Comparison of ENCODE assay signal across 22 cellular contexts in genomic region chr17:82867763-82868325, GRCh38. TPM values are rescaled to one million over a fixed set of nuclear protein-coding genes. Genes with fewer than 3 reads are reported as not detected.
DNase-seq lines count a peak whose midpoint lies in the region; ATAC-seq and TF ChIP-seq lines count a peak whose summit lies in the region.
"Had no signal": no experiment of that assay in that cellular context is flagged by ENCODE, and none has a peak within 500 bp of the region (broad histone marks: within the 10 kb centered on the region; RNA-seq: fewer than 3 reads in every experiment).

No MANE protein-coding gene starts in this region.

- H3K4me1 ChIP-seq in CD8-positive, alpha-beta memory T cell (ENCODE audit: insufficient read depth, low read length) = peaks cover 51% of the 10 kb centered on the region
- peaks cover 11% of the 10 kb centered on the region for H3K4me1 ChIP-seq in lower lobe of right lung

- H3K4me3 ChIP-seq in CD8-positive, alpha-beta memory T cell (ENCODE audit: low read length) = no peak overlapping the region
- H3K4me3 ChIP-seq in lower lobe of right lung = no peak overlapping the region
- H3K4me3 ChIP-seq: right atrium auricular region, thoracic aorta had no signal

- peaks cover 0 to 31% (median 3%) of the 10 kb centered on the region in 3 donors for H3K36me3 Mint-ChIP-seq in CD8-positive, alpha-beta memory T cell
- H3K36me3 Mint-ChIP-seq in T-helper 17 cell (ENCODE audit: low read depth) (no peaks in the 10 kb centered on the region), progenitor cell of endocrine pancreas (ENCODE audit: insufficient read depth) (peaks cover 7% of the 10 kb centered on the region)

- peaks cover 41 to 60% (median 54%) of the 10 kb centered on the region in 3 donors for H3K4me1 Mint-ChIP-seq in CD8-positive, alpha-beta memory T cell
- peaks cover 37% of the 10 kb centered on the region for H3K4me1 Mint-ChIP-seq in T-helper 17 cell
- H3K4me1 Mint-ChIP-seq in progenitor cell of endocrine pancreas (ENCODE audit: low read depth) = peaks cover 6% of the 10 kb centered on the region

- no peaks in the 10 kb centered on the region for H3K9me3 ChIP-seq in CD8-positive, alpha-beta memory T cell (ENCODE audit: low read length)
- H3K9me3 ChIP-seq in T-helper 17 cell (ENCODE audit: control insufficient read depth, low read length, poor library complexity, severe bottlenecking) = no peaks in the 10 kb centered on the region
- H3K9me3 ChIP-seq in lower lobe of right lung = no peaks in the 10 kb centered on the region
- H3K9me3 ChIP-seq: right atrium auricular region, thoracic aorta had no signal

- peak overlapping the region in 7 of 8 donors; percentile 12 to 95 (median 34) for H3K27ac Mint-ChIP-seq in CD8-positive, alpha-beta memory T cell
- peak overlapping the region; percentile 99 for H3K27ac Mint-ChIP-seq in T-helper 17 cell
- H3K27ac Mint-ChIP-seq in progenitor cell of endocrine pancreas = peak overlapping the region; percentile 13
- H3K27ac Mint-ChIP-seq: activated CD8-positive, alpha-beta T cell treated with anti-CD3 and anti-CD28 coated beads, Interleukin-2, amount 10 ng/mL, durations not matched to agents 7 days and 5 days; activated T-helper 1 cell treated with anti-CD3 and anti-CD28 coated beads, Interleukin-12 subunit alpha, Interleukin-12 subunit beta, Interleukin-2, Interleukin-4 antibody, amounts not matched to agents 30 ng/mL and 10 ng/mL and 1 ng/mL, durations not matched to agents 14 hours and 24 hours and 36 hours had no signal

- ATAC-seq in T-helper 17 cell (no peak), lower lobe of right lung (no peak), HG03354 (IDR thresholded peaks at IDR 0.05; ENCODE audit: poor library complexity, severe bottlenecking, unreplicated experiment) (no peak)
- ATAC-seq: activated CD8-positive, alpha-beta T cell treated with anti-CD3 and anti-CD28 coated beads, Interleukin-2, amount 10 ng/mL, durations not matched to agents 7 days and 5 days; foreskin keratinocyte had no signal

- CTCF ChIA-PET in CD8-positive, alpha-beta memory T cell (lab: Charles Lee) = no interaction called here

- no peak overlapping the region for H3K27ac ChIP-seq in CD8-positive, alpha-beta memory T cell (ENCODE audit: low read depth, low read length)
- no peak overlapping the region for H3K27ac ChIP-seq in lower lobe of right lung
- H3K27ac ChIP-seq: epithelial cell of prostate, foreskin keratinocyte, thoracic aorta had no signal

- TF ChIP-seq CTCF in lower lobe of right lung (IDR thresholded peaks at IDR 0.05) = no peak
- no peak for TF ChIP-seq CTCF in progenitor cell of endocrine pancreas (IDR thresholded peaks at IDR 0.05; ENCODE audit: unreplicated experiment)

- peaks cover 12% of the 10 kb centered on the region for H3K36me3 ChIP-seq in CD8-positive, alpha-beta memory T cell (ENCODE audit: insufficient read depth, low read length)
- peaks cover 26% of the 10 kb centered on the region for H3K36me3 ChIP-seq in lower lobe of right lung

- no peaks in the 10 kb centered on the region for H3K9me3 Mint-ChIP-seq in CD8-positive, alpha-beta memory T cell
- no peaks in the 10 kb centered on the region for H3K9me3 Mint-ChIP-seq in progenitor cell of endocrine pancreas (ENCODE audit: low read depth)
- H3K9me3 Mint-ChIP-seq: activated T-helper 1 cell treated with anti-CD3 and anti-CD28 coated beads, Interleukin-12 subunit alpha, Interleukin-12 subunit beta, Interleukin-2, Interleukin-4 antibody, amounts not matched to agents 30 ng/mL and 10 ng/mL and 1 ng/mL, durations not matched to agents 14 hours and 24 hours and 36 hours had no signal

- H3K27me3 ChIP-seq in CD8-positive, alpha-beta memory T cell (ENCODE audit: insufficient read depth, low read length, poor library complexity, severe bottlenecking) = no peaks in the 10 kb centered on the region
- no peaks in the 10 kb centered on the region for H3K27me3 ChIP-seq in lower lobe of right lung (ENCODE audit: low read depth)
- H3K27me3 ChIP-seq: foreskin keratinocyte, right atrium auricular region had no signal

- no peak overlapping the region for H3K4me3 Mint-ChIP-seq in CD8-positive, alpha-beta memory T cell
- no peak overlapping the region for H3K4me3 Mint-ChIP-seq in T-helper 17 cell
- H3K4me3 Mint-ChIP-seq in progenitor cell of endocrine pancreas (ENCODE audit: low read depth) = no peak overlapping the region
- H3K4me3 Mint-ChIP-seq: activated CD8-positive, alpha-beta T cell treated with anti-CD3 and anti-CD28 coated beads, Interleukin-2, amount 10 ng/mL, durations not matched to agents 7 days and 5 days; activated T-helper 1 cell treated with anti-CD3 and anti-CD28 coated beads, Interleukin-12 subunit alpha, Interleukin-12 subunit beta, Interleukin-2, Interleukin-4 antibody, amounts not matched to agents 30 ng/mL and 10 ng/mL and 1 ng/mL, durations not matched to agents 14 hours and 24 hours and 36 hours had no signal

- intact Hi-C loops in lower lobe of right lung (cut with DNase I) = no loop called here

- no peaks in the 10 kb centered on the region for H3K27me3 Mint-ChIP-seq in CD8-positive, alpha-beta memory T cell
- no peaks in the 10 kb centered on the region for H3K27me3 Mint-ChIP-seq in T-helper 17 cell
- no peaks in the 10 kb centered on the region for H3K27me3 Mint-ChIP-seq in progenitor cell of endocrine pancreas

- no peak for DNase-seq in CD8-positive, alpha-beta memory T cell
- DNase-seq in T-helper 17 cell (no peak), lower lobe of right lung (peak; percentile 35), progenitor cell of endocrine pancreas (ENCODE audit: low spot score, unreplicated experiment) (no peak), NCI-H446 (lab: John Stamatoyannopoulos, UW) (no peak), kidney tubule cell (ENCODE audit: low spot score) (no peak)
- DNase-seq: activated CD8-positive, alpha-beta T cell treated with anti-CD3 and anti-CD28 coated beads, Interleukin-2, amount 10 ng/mL, durations not matched to agents 7 days and 5 days; dermis blood vessel endothelial cell; foreskin keratinocyte; kidney glomerular epithelial cell; midbrain; NCI-H1436; NCI-H2171; nucleus accumbens; OCI-M1 had no signal

- POLR2A ChIA-PET in CD8-positive, alpha-beta memory T cell (lab: Charles Lee) = no interaction called here

RNA-seq across cellular contexts. Expression of gene ZNF750, which starts 28.0 kb away (rescaled TPM):
- total RNA-seq in CD8-positive, alpha-beta memory T cell = not detected
- polyA plus RNA-seq in CD8-positive, alpha-beta memory T cell = not detected
- total RNA-seq in T-helper 17 cell (not detected), lower lobe of right lung (4.7 TPM), progenitor cell of endocrine pancreas (0.07 and 0.11 TPM in 2 replicates)
- total RNA-seq: activated CD8-positive, alpha-beta T cell treated with anti-CD3 and anti-CD28 coated beads, Interleukin-2, amount 10 ng/mL, durations not matched to agents 7 days and 5 days; activated T-helper 1 cell treated with anti-CD3 and anti-CD28 coated beads, Interleukin-12 subunit alpha, Interleukin-12 subunit beta, Interleukin-2, Interleukin-4 antibody, amounts not matched to agents 30 ng/mL and 10 ng/mL and 1 ng/mL, durations not matched to agents 14 hours and 24 hours and 36 hours; dermis blood vessel endothelial cell; H1; right atrium auricular region; T-helper 2 cell treated with Interferon-gamma antibody and Interleukin-4, amounts not matched to agents 100 ng/mL and 5 ng/mL, for 36 hours; thoracic aorta had no signal
- polyA plus RNA-seq: H1 had no signal

Comparison
In these comparisons a context has a peak if more than half of its experiments do, and no peak if none do; other contexts are left out.
1. H3K27ac Mint-ChIP-seq: peak in every context shown above with its lines; median percentile 99 in T-helper 17 cell; 34 in CD8-positive, alpha-beta memory T cell; 13 in progenitor cell of endocrine pancreas.